Comparison of ENCODE assay signal across 8 cellular contexts in the genomic region with DNA sequence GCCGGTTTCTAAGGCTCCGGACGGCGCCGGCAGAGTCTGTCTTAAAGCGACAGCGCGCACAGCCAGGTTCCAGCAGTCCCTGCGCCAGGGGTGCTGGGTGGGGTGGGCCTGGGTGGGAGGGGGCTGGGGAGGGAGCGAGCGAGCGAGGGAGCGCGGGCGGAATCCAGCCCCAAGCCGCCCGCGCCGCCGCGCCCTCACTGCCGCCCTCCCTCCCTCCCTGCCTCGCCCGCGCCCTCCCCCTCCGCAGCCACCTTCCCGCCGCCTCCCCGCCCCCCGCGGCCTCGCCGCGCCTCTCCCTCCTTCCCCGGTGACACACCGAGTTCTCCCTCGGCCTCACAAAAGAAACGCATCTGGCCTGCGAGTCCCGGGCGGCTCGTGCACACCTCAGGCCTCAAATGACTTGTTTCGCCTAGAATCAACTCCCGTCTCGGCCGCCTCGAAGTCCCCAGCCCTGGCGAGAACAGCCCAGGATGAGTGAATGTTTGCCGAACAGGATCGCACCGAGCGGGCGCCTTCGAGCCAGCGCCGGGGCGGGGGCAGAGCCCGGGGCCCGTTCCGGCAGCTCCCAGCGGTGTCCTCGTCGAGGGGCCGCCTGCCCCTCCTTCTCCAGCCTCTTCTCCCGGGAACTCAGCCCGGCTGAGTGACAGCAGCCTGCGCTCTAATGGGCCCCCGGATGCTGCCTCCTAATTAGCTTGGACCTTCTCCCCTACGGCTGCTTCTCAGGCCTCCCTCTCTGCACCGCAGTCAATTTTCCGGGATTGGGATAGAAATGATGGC. TPM values are rescaled to one million over a fixed set of nuclear protein-coding genes. Genes with fewer than 3 reads are reported as not detected.
DNase-seq lines count a peak whose midpoint lies in the region; ATAC-seq and TF ChIP-seq lines count a peak whose summit lies in the region.

Gene PITX1, minus strand, starts transcription at position 43 of the 777 bp plus-strand sequence. CDS start 347 bp downstream, outside the sequence.

- no peak within 1 kb of the TSS for H3K9ac ChIP-seq in SK-N-SH

- intact Hi-C loops in prostate gland (cut with DNase I) = no loop called here

- POLR2A ChIA-PET in SK-N-SH (lab: Yijun Ruan, JAX) = no interaction called here

- CTCF ChIA-PET in SK-N-SH (lab: Yijun Ruan, JAX) = interaction anchor here (1.4 to 5.5 kb wide), 3 partner anchors 128 to 365 kb away, joined by 3 to 32 read pairs (median 4); partner anchors contain the start of gene MACROH2A1

- peak within 1 kb of the TSS; percentile 64; the same call in 1 of the 2 replicates for H3K4me2 ChIP-seq in SK-N-SH

- no peaks in the 10 kb centered on the region for H3K9me3 ChIP-seq in SK-N-SH
- no peaks in the 10 kb centered on the region for H3K9me3 ChIP-seq in prostate gland

- H2AFZ ChIP-seq in SK-N-SH (ENCODE audit: low read depth) = peak within 1 kb of the TSS; percentile 63; the same call in 1 of the 2 replicates

- H3K27me3 ChIP-seq in SK-N-SH (ENCODE audit: insufficient read depth) (peaks cover 90% of the 10 kb centered on the region), prostate gland (replicated peaks; ENCODE audit: insufficient read depth) (peaks cover 16% of the 10 kb centered on the region)

- H3F3A ChIP-seq in SK-N-SH (replicated peaks; ENCODE audit: insufficient read depth) = no peaks in the 10 kb centered on the region

- H3K4me1 ChIP-seq in SK-N-SH (ENCODE audit: control insufficient read depth in 1 of 2, insufficient read depth in 2 of 2, low read depth in 1 of 2, low read length in 1 of 2) (peaks cover 0 to 11% of the 10 kb centered on the region in 2 experiments; a peak in 1 of 4 replicates), prostate gland (replicated peaks) (no peaks in the 10 kb centered on the region)

- WGBS in SK-N-SH (ENCODE audit: low lambda C conversion rate) = 43% methylated on average over 7 of the region's 71 CpGs
- 11% methylated on average over 55 of the region's 71 CpGs for WGBS in prostate gland

- no peaks in the 10 kb centered on the region for H3K79me2 ChIP-seq in SK-N-SH (ENCODE audit: insufficient read depth)

- no peaks in the 10 kb centered on the region for H3K9me2 ChIP-seq in SK-N-SH

- H3K36me3 ChIP-seq in SK-N-SH (replicated peaks in 1 of 2; ENCODE audit: control insufficient read depth in 1 of 2, insufficient read depth in 2 of 2, low read length in 1 of 2) (no peaks in the 10 kb centered on the region), prostate gland (no peaks in the 10 kb centered on the region)

- TF ChIP-seq POLR2A in prostate gland (IDR thresholded peaks at IDR 0.05) = peak; percentile 38

- TF ChIP-seq EP300 in SK-N-SH (IDR thresholded peaks at IDR 0.05; ENCODE audit: borderline replicate concordance in 1 of 2, low read depth in 1 of 2, low read length in 1 of 2) = no peak

- TF ChIP-seq CTCF in SK-N-SH (IDR thresholded peaks at IDR 0.05) (no peak), fibroblast of the aortic adventitia (IDR thresholded peaks at IDR 0.05; ENCODE audit: insufficient read depth, low read length) (no peak), prostate gland (IDR thresholded peaks at IDR 0.05) (no peak)

- no peak for TF ChIP-seq RAD21 in SK-N-SH (IDR thresholded peaks at IDR 0.05; ENCODE audit: low read length)

- ATAC-seq in SK-N-SH treated with all-trans-retinoic acid at 6 μM for 48 hours = no peak

- H3K27ac ChIP-seq in SK-N-SH (ENCODE audit: low read depth in 2 of 2, low read length in 1 of 2) (no peak within 1 kb of the TSS), prostate gland (peak within 1 kb of the TSS; percentile 74 to 81)

- H3K4me3 ChIP-seq in SK-N-SH (ENCODE audit: low read depth in 2 of 2, low read length in 1 of 2) = peak within 1 kb of the TSS in 1 of 2 experiments; percentile 35; a peak in 3 of 4 replicates
- H3K4me3 ChIP-seq in fibroblast of the aortic adventitia (ENCODE audit: low read depth, low read length) = peak within 1 kb of the TSS; percentile 67
- peak within 1 kb of the TSS; percentile 48 to 57 for H3K4me3 ChIP-seq in prostate gland

- peaks cover 9% of the 10 kb centered on the region; the same call in 1 of the 2 replicates for H4K20me1 ChIP-seq in SK-N-SH (ENCODE audit: insufficient read depth)

- DNase-seq in SK-N-SH (peak; percentile 70), NCI-H2029 treated with DMSO at 0.1 percent for 48 hours (lab: John Stamatoyannopoulos, UW) (peak; percentile 22), fibroblast of the aortic adventitia (ENCODE audit: low read depth) (peak; percentile 37), prostate gland (ENCODE audit: low spot score) (peak; percentile 80), anterior cingulate cortex (lab: John Stamatoyannopoulos, UW) (no peak), SKM-1 (lab: John Stamatoyannopoulos, UW; ENCODE audit: unreplicated experiment) (no peak)
- DNase-seq in activated CD4-positive, alpha-beta T cell treated with anti-CD3 and anti-CD28 coated beads, Interleukin-2, amount 50 U/mL, for 4 hours = peak; percentile 19 to 39

TF ChIP-seq in SK-N-SH, 30 proteins besides CTCF, POLR2A, EP300 and RAD21:
- TF ChIP-seq GABPA (IDR thresholded peaks at IDR 0.05; ENCODE audit: low read depth) = no peak
- TF ChIP-seq, protein P1, sequence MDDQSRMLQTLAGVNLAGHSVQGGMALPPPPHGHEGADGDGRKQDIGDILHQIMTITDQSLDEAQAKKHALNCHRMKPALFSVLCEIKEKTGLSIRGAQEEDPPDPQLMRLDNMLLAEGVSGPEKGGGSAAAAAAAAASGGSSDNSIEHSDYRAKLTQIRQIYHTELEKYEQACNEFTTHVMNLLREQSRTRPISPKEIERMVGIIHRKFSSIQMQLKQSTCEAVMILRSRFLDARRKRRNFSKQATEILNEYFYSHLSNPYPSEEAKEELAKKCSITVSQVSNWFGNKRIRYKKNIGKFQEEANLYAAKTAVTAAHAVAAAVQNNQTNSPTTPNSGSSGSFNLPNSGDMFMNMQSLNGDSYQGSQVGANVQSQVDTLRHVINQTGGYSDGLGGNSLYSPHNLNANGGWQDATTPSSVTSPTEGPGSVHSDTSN (IDR thresholded peaks at IDR 0.05) = no peak

TF ChIP-seq in SK-N-SH treated with all-trans-retinoic acid at 6 μM for 48 hours, 23 proteins besides CTCF, POLR2A, EP300 and RAD21:
- no peak for TF ChIP-seq ISL1 (CRISPR knock-in tag; IDR thresholded peaks at IDR 0.05)
- TF ChIP-seq PPARA (CRISPR knock-in tag; IDR thresholded peaks at IDR 0.05; ENCODE audit: borderline replicate concordance) = no peak
- TF ChIP-seq CREB5 (CRISPR knock-in tag; IDR thresholded peaks at IDR 0.05; ENCODE audit: low read depth) = no peak
- TF ChIP-seq CSRNP3 (CRISPR knock-in tag; IDR thresholded peaks at IDR 0.05) = no peak
- TF ChIP-seq, protein P2, sequence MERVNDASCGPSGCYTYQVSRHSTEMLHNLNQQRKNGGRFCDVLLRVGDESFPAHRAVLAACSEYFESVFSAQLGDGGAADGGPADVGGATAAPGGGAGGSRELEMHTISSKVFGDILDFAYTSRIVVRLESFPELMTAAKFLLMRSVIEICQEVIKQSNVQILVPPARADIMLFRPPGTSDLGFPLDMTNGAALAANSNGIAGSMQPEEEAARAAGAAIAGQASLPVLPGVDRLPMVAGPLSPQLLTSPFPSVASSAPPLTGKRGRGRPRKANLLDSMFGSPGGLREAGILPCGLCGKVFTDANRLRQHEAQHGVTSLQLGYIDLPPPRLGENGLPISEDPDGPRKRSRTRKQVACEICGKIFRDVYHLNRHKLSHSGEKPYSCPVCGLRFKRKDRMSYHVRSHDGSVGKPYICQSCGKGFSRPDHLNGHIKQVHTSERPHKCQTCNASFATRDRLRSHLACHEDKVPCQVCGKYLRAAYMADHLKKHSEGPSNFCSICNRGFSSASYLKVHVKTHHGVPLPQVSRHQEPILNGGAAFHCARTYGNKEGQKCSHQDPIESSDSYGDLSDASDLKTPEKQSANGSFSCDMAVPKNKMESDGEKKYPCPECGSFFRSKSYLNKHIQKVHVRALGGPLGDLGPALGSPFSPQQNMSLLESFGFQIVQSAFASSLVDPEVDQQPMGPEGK (CRISPR knock-in tag; IDR thresholded peaks at IDR 0.05; ENCODE audit: borderline replicate concordance) = no peak

RNA-seq across cellular contexts. Expression of gene PITX1, which starts in this region (rescaled TPM):
- polyA plus RNA-seq in SK-N-SH (2012; rRNA removed) = not detected in 2 replicates
- 0.13 TPM in 1 of 2 replicates, not detected in the other for polyA plus RNA-seq in SK-N-SH (2012; cell fraction: cytosol; rRNA removed)
- not detected in 2 replicates for polyA plus RNA-seq in SK-N-SH (2012; cell fraction: nucleus; rRNA removed)
- total RNA-seq in fibroblast of the aortic adventitia (ENCODE audit: low replicate concordance) = 1.5 TPM in 1 of 2 replicates, not detected in the other
- total RNA-seq in prostate gland = 10 to 100 TPM in 1 of 2 donors, 1 to 10 TPM in 1; 6.8 to 50.6 TPM

Comparison
In these comparisons a context has a peak if more than half of its experiments do, and no peak if none do; other contexts are left out.
1. Peak in DNase-seq and H3K4me2 ChIP-seq in SK-N-SH; RNA of the gene not detected or under 1 TPM.
2. DNase-seq: peak in NCI-H2029 treated with DMSO at 0.1 percent for 48 hours (single experiment), activated CD4-positive, alpha-beta T cell treated with anti-CD3 and anti-CD28 coated beads, Interleukin-2, amount 50 U/mL, for 4 hours (2 of 2), fibroblast of the aortic adventitia (single experiment) and prostate gland (single experiment); none in anterior cingulate cortex (0 of 58) and SKM-1 (single experiment).
3. H3K27ac ChIP-seq: peak in prostate gland (2 of 2); none in SK-N-SH (0 of 2).